ENCODE assay signal across 19 cellular contexts in the genomic region with DNA sequence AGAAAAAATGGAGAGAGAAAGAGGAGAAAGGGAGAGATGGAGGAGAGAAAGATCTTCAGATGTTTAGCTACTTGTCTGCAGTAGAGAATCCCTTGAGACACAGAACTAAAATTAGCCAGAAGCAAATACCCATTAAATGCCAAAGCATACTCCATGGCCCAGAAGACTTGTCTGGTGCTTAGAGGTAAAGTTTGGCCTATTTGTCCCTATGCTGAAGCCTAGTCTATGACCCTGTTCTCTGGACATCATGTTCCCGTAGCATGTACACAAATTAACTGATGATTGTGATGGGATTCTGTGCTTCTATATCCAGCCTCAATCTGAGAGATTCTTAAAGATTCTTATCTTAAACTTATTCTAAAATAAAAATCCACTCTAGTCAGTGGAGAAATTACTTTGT.
"Had no signal": no experiment of that assay in that cellular context is flagged by ENCODE, and none has a peak within 500 bp of the region (broad histone marks: within the 10 kb centered on the region; RNA-seq: fewer than 3 reads in every experiment).

No MANE protein-coding gene starts in this region.

- H3K4me3 Mint-ChIP-seq: activated CD8-positive, alpha-beta T cell treated with anti-CD3 and anti-CD28 coated beads, Interleukin-2, amount 10 ng/mL, durations not matched to agents 7 days and 5 days; activated naive CD8-positive, alpha-beta T cell; mesothelial cell of epicardium; stimulated activated memory B cell treated with anti-CD40 and anti-IgM and Interleukin-4, amounts not matched to agents 10 μg/mL and 1 μg/mL and 100 μg/mL, for 72 hours; WTC11 had no signal

- H3K9me3 Mint-ChIP-seq: stimulated activated memory B cell treated with anti-CD40 and anti-IgM and Interleukin-4, amounts not matched to agents 10 μg/mL and 1 μg/mL and 100 μg/mL, for 72 hours; WTC11 had no signal

- H3K27me3 ChIP-seq: body of pancreas, transverse colon had no signal

- H3K4me1 ChIP-seq: body of pancreas, transverse colon had no signal

- H3K27ac ChIP-seq: body of pancreas, epithelial cell of prostate had no signal

- DNase-seq: activated CD4-positive, alpha-beta T cell treated with anti-CD3 and anti-CD28 coated beads for 4 hours; activated CD8-positive, alpha-beta memory T cell treated with anti-CD3 and anti-CD28 coated beads, Interleukin-2, amount 50 U/mL, for 4 hours; activated CD8-positive, alpha-beta T cell treated with anti-CD3 and anti-CD28 coated beads, Interleukin-2, amount 10 ng/mL, durations not matched to agents 7 days and 5 days; activated gamma-delta T cell treated with Interleukin-2 at 50 U/mL for 16 hours; amniotic stem cell; body of pancreas; central memory CD4-positive, alpha-beta T cell; effector CD8-positive, alpha-beta T cell; hippocampal formation; kidney; stimulated activated CD4-positive, alpha-beta T cell treated with anti-CD3 and anti-CD28 coated beads, Interleukin-2, amount 100 ng/mL, for 48 hours; T-helper 2 cell; transverse colon had no signal

- H3K36me3 ChIP-seq: transverse colon had no signal

- ATAC-seq: activated CD8-positive, alpha-beta T cell treated with anti-CD3 and anti-CD28 coated beads, Interleukin-2, amount 10 ng/mL, durations not matched to agents 7 days and 5 days; body of pancreas; stimulated activated memory B cell treated with anti-CD40 and anti-IgM and Interleukin-4, amounts not matched to agents 10 μg/mL and 1 μg/mL and 100 μg/mL, for 72 hours; WTC11 had no signal

- H3K4me3 ChIP-seq: body of pancreas, lung, transverse colon had no signal

- H3K4me1 Mint-ChIP-seq: mesothelial cell of epicardium; stimulated activated memory B cell treated with anti-CD40 and anti-IgM and Interleukin-4, amounts not matched to agents 10 μg/mL and 1 μg/mL and 100 μg/mL, for 72 hours; WTC11 had no signal

- H3K27ac Mint-ChIP-seq: activated CD8-positive, alpha-beta T cell treated with anti-CD3 and anti-CD28 coated beads, Interleukin-2, amount 10 ng/mL, durations not matched to agents 7 days and 5 days; activated naive CD8-positive, alpha-beta T cell; mesothelial cell of epicardium; stimulated activated memory B cell treated with anti-CD40 and anti-IgM and Interleukin-4, amounts not matched to agents 10 μg/mL and 1 μg/mL and 100 μg/mL, for 72 hours; WTC11 had no signal

- H3K36me3 Mint-ChIP-seq: activated naive CD8-positive, alpha-beta T cell; mesothelial cell of epicardium; stimulated activated memory B cell treated with anti-CD40 and anti-IgM and Interleukin-4, amounts not matched to agents 10 μg/mL and 1 μg/mL and 100 μg/mL, for 72 hours; WTC11 had no signal

- H3K9me3 ChIP-seq: body of pancreas, transverse colon had no signal
